15 cellular contexts compared by ENCODE assay signal in the genomic region with DNA sequence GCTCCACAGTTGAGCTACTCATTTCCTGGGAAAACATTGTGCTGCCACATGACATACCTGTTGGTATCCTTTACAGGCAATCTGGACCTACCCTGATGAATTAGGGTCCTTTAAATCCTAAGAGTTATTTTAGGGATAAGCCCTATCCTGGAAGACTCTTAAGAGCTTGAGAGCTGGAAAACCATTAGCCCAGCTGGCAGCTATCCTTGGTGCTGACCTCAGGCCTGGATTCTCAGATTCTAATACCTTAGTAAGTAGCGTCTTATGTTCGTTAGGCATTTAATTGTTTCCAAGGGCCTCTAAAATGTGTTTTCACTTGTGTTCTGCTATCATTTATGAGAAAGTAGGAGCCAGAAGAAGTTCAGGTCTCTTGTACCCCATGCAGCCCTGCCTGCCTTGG.
A peak's percentile ranks its signal among the peaks of the same experiment; 100 is the strongest.
DNase-seq lines count a peak whose midpoint lies in the region; ATAC-seq, FAIRE-seq and TF ChIP-seq lines count a peak whose summit lies in the region.
"Had no signal": no experiment of that assay in that cellular context is flagged by ENCODE, and none has a peak within 500 bp of the region (broad histone marks: within the 10 kb centered on the region; RNA-seq: fewer than 3 reads in every experiment).

No MANE protein-coding gene starts in this region.

- TF ChIP-seq CTCF in cardiac muscle cell (IDR thresholded peaks at IDR 0.05; ENCODE audit: low read depth, low read length) = no peak
- no peak for TF ChIP-seq CTCF in astrocyte (IDR thresholded peaks at IDR 0.05; ENCODE audit: insufficient read depth, low read depth, low read length)
- TF ChIP-seq CTCF in foreskin fibroblast (IDR thresholded peaks at IDR 0.05; ENCODE audit: low read depth, low read length) = no peak

- H3K27me3 Mint-ChIP-seq in astrocyte (ENCODE audit: low read depth, unreplicated experiment) = peaks cover 43% of the 10 kb centered on the region

- peaks cover 2% of the 10 kb centered on the region for H3K36me3 Mint-ChIP-seq in astrocyte (ENCODE audit: low read depth, unreplicated experiment)
- H3K36me3 Mint-ChIP-seq: activated naive CD8-positive, alpha-beta T cell; mesothelial cell of epicardium had no signal

- no peaks in the 10 kb centered on the region for H3K4me1 Mint-ChIP-seq in astrocyte (ENCODE audit: low read depth, unreplicated experiment)
- H3K4me1 Mint-ChIP-seq: mesothelial cell of epicardium had no signal

- no peak overlapping the region for H3K4me2 ChIP-seq in astrocyte (ENCODE audit: low read length)

- H3K4me3 Mint-ChIP-seq in astrocyte (ENCODE audit: unreplicated experiment) = no peak overlapping the region
- H3K4me3 Mint-ChIP-seq: activated naive CD8-positive, alpha-beta T cell; mesothelial cell of epicardium had no signal

- no peak overlapping the region for H3K4me3 ChIP-seq in cardiac muscle cell
- H3K4me3 ChIP-seq in astrocyte (ENCODE audit: insufficient read depth, low read depth, low read length) = no peak overlapping the region
- H3K4me3 ChIP-seq in foreskin fibroblast (ENCODE audit: low read depth in 1 of 2, low read length in 2 of 2) = no peak overlapping the region
- H3K4me3 ChIP-seq: coronary artery, spleen had no signal

- H3K79me2 ChIP-seq in astrocyte (ENCODE audit: insufficient read depth, low read length) = no peaks in the 10 kb centered on the region

- H2AFZ ChIP-seq in astrocyte (ENCODE audit: low read depth, low read length) = no peak overlapping the region

- ATAC-seq in Right ventricle myocardium inferior (no peak), GM21723 (IDR thresholded peaks at IDR 0.05; ENCODE audit: unreplicated experiment) (no peak), GM19463 (IDR thresholded peaks at IDR 0.05; ENCODE audit: unreplicated experiment) (no peak), GM19328 (IDR thresholded peaks at IDR 0.05; ENCODE audit: unreplicated experiment) (no peak)

- H3K9me3 Mint-ChIP-seq in astrocyte (ENCODE audit: unreplicated experiment) = peaks cover 3% of the 10 kb centered on the region
- H3K9me3 Mint-ChIP-seq: mesothelial cell of epicardium had no signal

- DNase-seq in cardiac muscle cell (ENCODE audit: low read depth in 1 of 2, low spot score in 1 of 2) (peak; percentile 21 to 70), Right ventricle myocardium inferior (ENCODE audit: missing footprints) (no peak), astrocyte (ENCODE audit: low read depth) (peak; percentile 14), foreskin fibroblast (peak; percentile 11 to 53), NAMALWA (ENCODE audit: low spot score) (no peak)
- DNase-seq: activated CD8-positive, alpha-beta memory T cell treated with anti-CD3 and anti-CD28 coated beads, Interleukin-2, amount 50 U/mL, for 4 hours; NCI-H1048; spleen had no signal

- H3K27ac ChIP-seq in cardiac muscle cell (no peak overlapping the region), astrocyte (ENCODE audit: low read depth, low read length) (no peak overlapping the region)
- H3K27ac ChIP-seq: coronary artery, spleen had no signal

- H3K4me1 ChIP-seq in cardiac muscle cell (ENCODE audit: low read depth) (no peaks in the 10 kb centered on the region), astrocyte (ENCODE audit: insufficient read depth, low read length) (no peaks in the 10 kb centered on the region)
- H3K4me1 ChIP-seq: spleen had no signal

- H3K27me3 ChIP-seq in cardiac muscle cell = no peaks in the 10 kb centered on the region
- H3K27me3 ChIP-seq in astrocyte (ENCODE audit: insufficient read depth, low read length) = peaks cover 2% of the 10 kb centered on the region

- intact Hi-C loops in Right ventricle myocardium inferior (cut with DNase I) = no loop called here

- no peak overlapping the region for H3K9ac ChIP-seq in astrocyte (ENCODE audit: low read length)

- FAIRE-seq in astrocyte (lab: Jason Lieb, UNC) = no peak
- FAIRE-seq: HTR-8/SVneo had no signal

- H3K27ac Mint-ChIP-seq in astrocyte (ENCODE audit: unreplicated experiment) = no peak overlapping the region
- H3K27ac Mint-ChIP-seq: activated naive CD8-positive, alpha-beta T cell; mesothelial cell of epicardium had no signal

- H3K36me3 ChIP-seq in cardiac muscle cell (no peaks in the 10 kb centered on the region), astrocyte (ENCODE audit: insufficient read depth, low read length) (no peaks in the 10 kb centered on the region)
- H3K36me3 ChIP-seq: spleen had no signal

- H3K9me3 ChIP-seq in cardiac muscle cell (ENCODE audit: low read depth) (no peaks in the 10 kb centered on the region), astrocyte (ENCODE audit: insufficient read depth, low read depth, low read length) (no peaks in the 10 kb centered on the region)
- H3K9me3 ChIP-seq: spleen had no signal

- H4K20me1 ChIP-seq in astrocyte (ENCODE audit: insufficient read depth, low read length) = no peaks in the 10 kb centered on the region

Comparison
In these comparisons a context has a peak if more than half of its experiments do, and no peak if none do; other contexts are left out.
1. DNase-seq: peak in cardiac muscle cell (2 of 2), astrocyte (single experiment) and foreskin fibroblast (2 of 2); none in Right ventricle myocardium inferior (single experiment) and NAMALWA (single experiment).